Comparison of ENCODE assay signal across 7 cellular contexts in the genomic region with DNA sequence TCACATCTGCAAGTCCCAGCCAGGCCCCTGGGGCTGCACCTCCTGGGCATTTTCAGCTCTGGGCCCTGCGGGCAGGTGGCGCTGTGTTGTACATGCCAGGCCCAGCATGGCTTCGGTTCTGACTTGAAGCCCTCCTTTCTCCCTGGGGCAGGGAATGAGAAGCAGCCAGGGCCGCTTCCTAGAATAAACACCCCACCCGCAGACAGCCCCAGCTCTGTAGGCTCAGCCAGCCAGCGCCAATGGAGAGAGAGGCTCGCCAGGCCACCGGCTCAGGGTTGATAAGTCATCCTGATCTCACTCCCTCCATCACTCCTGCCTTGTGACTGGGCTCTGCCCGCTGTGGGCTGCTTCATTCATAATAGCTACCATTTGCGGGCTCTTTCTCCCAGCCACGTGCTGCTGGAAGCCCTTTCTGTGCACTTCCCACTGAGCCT. TPM values are rescaled to one million over a fixed set of nuclear protein-coding genes. Genes with fewer than 3 reads are reported as not detected.
DNase-seq lines count a peak whose midpoint lies in the region; ATAC-seq, FAIRE-seq and TF ChIP-seq lines count a peak whose summit lies in the region.

No MANE protein-coding gene starts in this region.

- peak; percentile 61 for TF ChIP-seq CTCF in neural crest cell (conservative IDR thresholded peaks at IDR 0.05)

- H3K4me1 Mint-ChIP-seq in neural crest cell: peaks cover 23% of the 10 kb centered on the region

- H3K36me3 Mint-ChIP-seq in neural crest cell (ENCODE audit: low read depth): no peaks in the 10 kb centered on the region

- H3K27ac Mint-ChIP-seq in neural crest cell (ENCODE audit: unreplicated experiment): no peak overlapping the region

- no peaks in the 10 kb centered on the region for H3K9me3 Mint-ChIP-seq in neural crest cell

- TF ChIP-seq POLR2A in GM12892 (IDR thresholded peaks at IDR 0.05; ENCODE audit: low read depth, low read length): no peak

- peaks cover 9% of the 10 kb centered on the region for H3K27me3 Mint-ChIP-seq in neural crest cell (ENCODE audit: low read depth)

- FAIRE-seq in GM12892 (lab: Jason Lieb, UNC): no peak

- ATAC-seq in GM18867 (IDR thresholded peaks at IDR 0.05; ENCODE audit: unreplicated experiment) (no peak), GM21737 (IDR thresholded peaks at IDR 0.05; ENCODE audit: unreplicated experiment) (no peak)

- peak overlapping the region; percentile 51 for H3K4me3 Mint-ChIP-seq in neural crest cell

- peak; percentile 64 for DNase-seq in GM12892 (ENCODE audit: insufficient read length)
- DNase-seq in NCI-H526 (lab: John Stamatoyannopoulos, UW): peak; percentile 30 to 71
- DNase-seq in activated T-cell treated with anti-CD3 and anti-CD28 coated beads for 24 hours (ENCODE audit: low read depth): peak; percentile 29
- peak; percentile 92 for DNase-seq in fibroblast of peridontal ligament (ENCODE audit: extremely low read depth)
- peak; percentile 56 for DNase-seq in neural crest cell (ENCODE audit: low read depth, low spot score)

RNA-seq across cellular contexts. Expression of gene GLIS2, which starts 6.0 kb away (rescaled TPM):
- 0.42 TPM for polyA plus RNA-seq in GM12892 (2012; ENCODE audit: missing spikeins)
- 17.2 and 17.4 TPM in 2 replicates for total RNA-seq in neural crest cell

RNA-seq across cellular contexts. Expression of gene TFAP4, which starts 37.0 kb away (rescaled TPM):
- polyA plus RNA-seq in GM12892 (2012; ENCODE audit: missing spikeins): 12.6 TPM
- 36.9 and 37.9 TPM in 2 replicates for total RNA-seq in neural crest cell

RNA-seq across cellular contexts. Expression of gene PAM16, which starts 41.3 kb away (rescaled TPM):
- 27.7 TPM for polyA plus RNA-seq in GM12892 (2012; ENCODE audit: missing spikeins)
- total RNA-seq in neural crest cell: 36.2 and 43.3 TPM in 2 replicates

Comparison
In these comparisons a context has a peak if more than half of its experiments do, and no peak if none do; other contexts are left out.
1. DNase-seq: peak in every context shown above with its lines; median percentile 92 in fibroblast of peridontal ligament; 64 in GM12892; 56 in neural crest cell; 50 in NCI-H526; 29 in activated T-cell treated with anti-CD3 and anti-CD28 coated beads for 24 hours.